In the genomic region with DNA sequence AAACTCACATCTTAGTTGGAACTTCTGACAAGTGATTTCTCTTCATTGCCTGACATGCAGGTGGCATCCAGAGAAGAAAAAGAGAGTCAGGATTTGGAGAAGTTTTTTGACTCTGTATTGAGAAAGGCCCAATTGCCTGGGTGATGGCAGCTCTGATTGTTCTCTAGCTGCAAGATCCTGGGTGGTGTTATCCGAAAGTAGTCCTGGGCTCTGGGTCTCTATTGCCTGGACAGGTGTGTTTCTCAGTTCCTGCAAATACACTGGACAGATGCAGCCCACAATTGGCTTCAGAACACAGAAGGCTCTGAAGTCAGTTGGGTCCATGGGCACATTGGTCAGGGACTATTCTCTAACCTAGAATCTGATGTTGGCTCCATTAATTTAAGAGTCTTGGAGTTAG, we compare ENCODE assay signal across 22 cellular contexts.
"Had no signal": no experiment of that assay in that cellular context is flagged by ENCODE, and none has a peak within 500 bp of the region (broad histone marks: within the 10 kb centered on the region; RNA-seq: fewer than 3 reads in every experiment).

No MANE protein-coding gene starts in this region.

- H3K4me3 ChIP-seq: body of pancreas, right lobe of liver, smooth muscle cell, testis had no signal

- H3K9me3 ChIP-seq: body of pancreas, right lobe of liver, testis had no signal

- H3K36me3 Mint-ChIP-seq: stimulated activated naive B cell treated with anti-CD40 and anti-IgM and Interleukin-4, amounts not matched to agents 10 μg/mL and 1 μg/mL and 100 μg/mL, for 72 hours had no signal

- H3K27me3 Mint-ChIP-seq: activated CD4-positive, alpha-beta T cell treated with anti-CD3 and anti-CD28 coated beads, Interleukin-2, amount 10 ng/mL, durations not matched to agents 7 days and 5 days; activated naive CD4-positive, alpha-beta T cell treated with anti-CD3 and anti-CD28 coated beads, Interleukin-2, amount 50 U/mL, for 24 hours; stimulated activated naive B cell treated with anti-CD40 and anti-IgM and Interleukin-4, amounts not matched to agents 10 μg/mL and 1 μg/mL and 100 μg/mL, for 72 hours had no signal

- H3K4me3 Mint-ChIP-seq: activated CD4-positive, alpha-beta T cell treated with anti-CD3 and anti-CD28 coated beads, Interleukin-2, amount 10 ng/mL, durations not matched to agents 7 days and 5 days; activated CD8-positive, alpha-beta T cell treated with anti-CD3 and anti-CD28 coated beads, Interleukin-2, amount 10 ng/mL, durations not matched to agents 7 days and 5 days; activated naive CD4-positive, alpha-beta T cell treated with anti-CD3 and anti-CD28 coated beads, Interleukin-2, amount 50 U/mL, for 24 hours; activated T-helper 1 cell treated with anti-CD3 and anti-CD28 coated beads, Interleukin-12 subunit alpha, Interleukin-12 subunit beta, Interleukin-2, Interleukin-4 antibody, amounts not matched to agents 30 ng/mL and 10 ng/mL and 1 ng/mL, durations not matched to agents 14 hours and 24 hours and 36 hours; stimulated activated naive B cell treated with anti-CD40 and anti-IgM and Interleukin-4, amounts not matched to agents 10 μg/mL and 1 μg/mL and 100 μg/mL, for 72 hours had no signal

- ATAC-seq: activated CD8-positive, alpha-beta T cell treated with anti-CD3 and anti-CD28 coated beads, Interleukin-2, amount 10 ng/mL, durations not matched to agents 7 days and 5 days; body of pancreas; esophagus mucosa; left ventricle myocardium superior; right lobe of liver; stimulated activated naive B cell treated with anti-CD40 and anti-IgM and Interleukin-4, amounts not matched to agents 10 μg/mL and 1 μg/mL and 100 μg/mL, for 72 hours had no signal

- H3K9me3 Mint-ChIP-seq: activated CD4-positive, alpha-beta T cell treated with anti-CD3 and anti-CD28 coated beads, Interleukin-2, amount 10 ng/mL, durations not matched to agents 7 days and 5 days; activated naive CD4-positive, alpha-beta T cell treated with anti-CD3 and anti-CD28 coated beads, Interleukin-2, amount 50 U/mL, for 24 hours; activated T-helper 1 cell treated with anti-CD3 and anti-CD28 coated beads, Interleukin-12 subunit alpha, Interleukin-12 subunit beta, Interleukin-2, Interleukin-4 antibody, amounts not matched to agents 30 ng/mL and 10 ng/mL and 1 ng/mL, durations not matched to agents 14 hours and 24 hours and 36 hours; stimulated activated naive B cell treated with anti-CD40 and anti-IgM and Interleukin-4, amounts not matched to agents 10 μg/mL and 1 μg/mL and 100 μg/mL, for 72 hours had no signal

- DNase-seq: activated CD4-positive, alpha-beta T cell treated with anti-CD3 and anti-CD28 coated beads, Interleukin-2, amount 10 ng/mL, durations not matched to agents 7 days and 5 days; activated CD4-positive, CD25-positive, alpha-beta regulatory T cell treated with anti-CD3 and anti-CD28 coated beads, Interleukin-2, amount 50 U/mL, for 72 hours; activated CD8-positive, alpha-beta T cell treated with anti-CD3 and anti-CD28 coated beads, Interleukin-2, amount 10 ng/mL, durations not matched to agents 7 days and 5 days; activated gamma-delta T cell; anterior cingulate cortex; body of pancreas; dermis blood vessel endothelial cell; effector CD8-positive, alpha-beta T cell; hippocampal formation; left ventricle myocardium superior; mammary epithelial cell; occipital lobe; right lobe of liver; stimulated activated CD4-positive, alpha-beta T cell treated with anti-CD3 and anti-CD28 coated beads, Interleukin-15, amount 100 ng/mL, for 24 hours; stimulated activated naive B cell treated with anti-CD40 and anti-IgM and Interleukin-4, amounts not matched to agents 10 μg/mL and 1 μg/mL and 100 μg/mL, for 72 hours; SW 1271; testis; WERI-Rb-1 had no signal

- H3K27ac Mint-ChIP-seq: activated CD4-positive, alpha-beta T cell treated with anti-CD3 and anti-CD28 coated beads, Interleukin-2, amount 10 ng/mL, durations not matched to agents 7 days and 5 days; activated CD8-positive, alpha-beta T cell treated with anti-CD3 and anti-CD28 coated beads, Interleukin-2, amount 10 ng/mL, durations not matched to agents 7 days and 5 days; activated naive CD4-positive, alpha-beta T cell treated with anti-CD3 and anti-CD28 coated beads, Interleukin-2, amount 50 U/mL, for 24 hours; activated T-helper 1 cell treated with anti-CD3 and anti-CD28 coated beads, Interleukin-12 subunit alpha, Interleukin-12 subunit beta, Interleukin-2, Interleukin-4 antibody, amounts not matched to agents 30 ng/mL and 10 ng/mL and 1 ng/mL, durations not matched to agents 14 hours and 24 hours and 36 hours; stimulated activated naive B cell treated with anti-CD40 and anti-IgM and Interleukin-4, amounts not matched to agents 10 μg/mL and 1 μg/mL and 100 μg/mL, for 72 hours had no signal

- H3K27me3 ChIP-seq: body of pancreas, right lobe of liver, testis had no signal

- H3K4me1 ChIP-seq: body of pancreas, right lobe of liver had no signal

- H3K27ac ChIP-seq: body of pancreas, right lobe of liver, testis, WERI-Rb-1 had no signal

- H3K4me1 Mint-ChIP-seq: activated CD4-positive, alpha-beta T cell treated with anti-CD3 and anti-CD28 coated beads, Interleukin-2, amount 10 ng/mL, durations not matched to agents 7 days and 5 days had no signal
